Comparison of ENCODE assay signal across 19 cellular contexts in genomic region chr7:50544992-50545391, GRCh38. TPM values are rescaled to one million over a fixed set of nuclear protein-coding genes. Genes with fewer than 3 reads are reported as not detected.
"Had no signal": no experiment of that assay in that cellular context is flagged by ENCODE, and none has a peak within 500 bp of the region (broad histone marks: within the 10 kb centered on the region; RNA-seq: fewer than 3 reads in every experiment).

No MANE protein-coding gene starts in this region.

- H3K36me3 ChIP-seq: gastrocnemius medialis, heart left ventricle, tibial nerve had no signal

- H3K27ac ChIP-seq: gastrocnemius medialis, heart left ventricle, tibial nerve had no signal

- H3K4me1 ChIP-seq: gastrocnemius medialis, heart left ventricle, tibial nerve had no signal

- FAIRE-seq: bronchial epithelial cell, endometrium, kidney, TTC549 had no signal

- DNase-seq: activated B cell treated with CpG ODN at 0.5 μM for 24 hours; activated CD4-positive, alpha-beta memory T cell treated with anti-CD3 and anti-CD28 coated beads for 36 hours; activated CD4-positive, alpha-beta T cell treated with anti-CD3 and anti-CD28 coated beads for 4 hours; activated gamma-delta T cell treated with Interleukin-2 at 50 U/mL for 16 hours; activated T-cell treated with anti-CD3 and anti-CD28 coated beads for 4 hours; cerebellar nuclear complex; cortex of kidney; gastrocnemius medialis; heart left ventricle; kidney; midbrain had no signal

- H3K4me3 ChIP-seq: gastrocnemius medialis, heart left ventricle, tibial nerve had no signal

- H3K9me3 ChIP-seq: gastrocnemius medialis, heart left ventricle, tibial nerve had no signal

- H3K27me3 ChIP-seq: gastrocnemius medialis, heart left ventricle, tibial nerve had no signal

- ATAC-seq: gastrocnemius medialis, heart left ventricle, left lobe of liver had no signal

RNA-seq across cellular contexts. Expression of gene DDC, which starts 20.2 kb away (rescaled TPM):
- total RNA-seq: activated B cell treated with CpG ODN at 0.5 μM for 24 hours; activated CD4-positive, alpha-beta memory T cell treated with anti-CD3 and anti-CD28 coated beads for 36 hours; activated T-helper 1 cell treated with anti-CD3 and anti-CD28 coated beads, Interleukin-12 subunit alpha, Interleukin-12 subunit beta, Interleukin-2, Interleukin-4 antibody, amounts not matched to agents 30 ng/mL and 10 ng/mL and 1 ng/mL, durations not matched to agents 14 hours and 24 hours and 36 hours; bronchial epithelial cell; heart left ventricle; lung microvascular endothelial cell; posterior vena cava had no signal
